Comparison of ENCODE assay signal across 4 cellular contexts in genomic region chr7:76487969-76488368, GRCh38. TPM values are rescaled to one million over a fixed set of nuclear protein-coding genes. Genes with fewer than 3 reads are reported as not detected.
"Had no signal": no experiment of that assay in that cellular context is flagged by ENCODE, and none has a peak within 500 bp of the region (broad histone marks: within the 10 kb centered on the region; RNA-seq: fewer than 3 reads in every experiment).

No MANE protein-coding gene starts in this region.

RNA-seq across cellular contexts. Expression of gene UPK3B, which starts 22.4 kb away (rescaled TPM):
- total RNA-seq: IMR-90 had no signal

RNA-seq across cellular contexts. Expression of gene SPDYE16, which starts 55.1 kb away (rescaled TPM):
- total RNA-seq: GM23338, H1, H9, IMR-90 had no signal
- polyA plus RNA-seq: H1, IMR-90 had no signal
